Comparison of ENCODE assay signal across 8 cellular contexts in genomic region chr17:36948717-36949460, GRCh38. TPM values are rescaled to one million over a fixed set of nuclear protein-coding genes. Genes with fewer than 3 reads are reported as not detected.
DNase-seq lines count a peak whose midpoint lies in the region; ATAC-seq and TF ChIP-seq lines count a peak whose summit lies in the region.

AATF (plus strand) TSS chr17:36948954; CDS start chr17:36949126, 172 bp downstream.

- peak within 1 kb of the TSS; percentile 89 for H3K9ac ChIP-seq in Loucy (ENCODE audit: low read depth, low read length, poor library complexity, severe bottlenecking)

- peak; percentile 94 for ATAC-seq in RWPE2 (ENCODE audit: low read depth)
- ATAC-seq in natural killer cell treated with Interleukin-12 subunit alpha and Interleukin-12 subunit beta and Interleukin-15 and Interleukin-18, amount 100 ng/mL, for 72 hours, result peak; percentile 99 to 100

- peaks cover 37% of the 10 kb centered on the region for H3K27me3 Mint-ChIP-seq in activated T-helper 2 cell treated with anti-CD3 and anti-CD28 coated beads, Interferon-gamma antibody, Interleukin-2, Interleukin-4, amounts not matched to agents 10 μg/mL and 5 μg/mL and 100 μg/mL, durations not matched to agents 14 hours and 24 hours and 36 hours (ENCODE audit: low read depth)
- peaks cover 15 to 35% of the 10 kb centered on the region in 2 donors for H3K27me3 Mint-ChIP-seq in natural killer cell treated with Interleukin-12 subunit alpha and Interleukin-12 subunit beta and Interleukin-15 and Interleukin-18, amount 100 ng/mL, for 72 hours

- peak within 1 kb of the TSS; percentile 48 for H3K27ac ChIP-seq in RWPE2 (ENCODE audit: poor library complexity, severe bottlenecking)

- peaks cover 46% of the 10 kb centered on the region for H3K4me1 Mint-ChIP-seq in activated T-helper 2 cell treated with anti-CD3 and anti-CD28 coated beads, Interferon-gamma antibody, Interleukin-2, Interleukin-4, amounts not matched to agents 10 μg/mL and 5 μg/mL and 100 μg/mL, durations not matched to agents 14 hours and 24 hours and 36 hours (ENCODE audit: low read depth)
- peaks cover 44 to 48% of the 10 kb centered on the region in 2 donors for H3K4me1 Mint-ChIP-seq in natural killer cell treated with Interleukin-12 subunit alpha and Interleukin-12 subunit beta and Interleukin-15 and Interleukin-18, amount 100 ng/mL, for 72 hours (ENCODE audit: low read depth in 2 of 2)

- H3K27me3 ChIP-seq in H7 (ENCODE audit: control insufficient read depth, insufficient read depth, low read length) (peaks cover 46% of the 10 kb centered on the region), Loucy (ENCODE audit: insufficient read depth, low read length, poor library complexity, severe bottlenecking) (no peaks in the 10 kb centered on the region), RWPE2 (ENCODE audit: insufficient read depth, poor library complexity, severe bottlenecking) (peaks cover 42% of the 10 kb centered on the region)

- intact Hi-C loops in activated T-helper 2 cell treated with anti-CD3 and anti-CD28 coated beads, Interferon-gamma antibody, Interleukin-2, Interleukin-4, amounts not matched to agents 10 μg/mL and 5 μg/mL and 100 μg/mL, durations not matched to agents 14 hours and 24 hours and 36 hours (cut with micrococcal nuclease), result loop anchor here (1.0 to 5.0 kb wide), 3 partner anchors 78 to 793 kb away; no protein-coding TSS in a partner anchor

- no peaks in the 10 kb centered on the region for H3K9me2 ChIP-seq in Loucy (replicated peaks; ENCODE audit: low read depth, low read length)

- H3K36me3 Mint-ChIP-seq in activated T-helper 2 cell treated with anti-CD3 and anti-CD28 coated beads, Interferon-gamma antibody, Interleukin-2, Interleukin-4, amounts not matched to agents 10 μg/mL and 5 μg/mL and 100 μg/mL, durations not matched to agents 14 hours and 24 hours and 36 hours (ENCODE audit: low read depth), result peaks cover 42% of the 10 kb centered on the region
- peaks cover 26% of the 10 kb centered on the region for H3K36me3 Mint-ChIP-seq in natural killer cell treated with Interleukin-12 subunit alpha and Interleukin-12 subunit beta and Interleukin-15 and Interleukin-18, amount 100 ng/mL, for 72 hours

- H3K4me3 ChIP-seq in H7 (ENCODE audit: insufficient read depth, low read depth, low read length) (peak within 1 kb of the TSS; percentile 90), Loucy (ENCODE audit: low read length, poor library complexity, severe bottlenecking) (peak within 1 kb of the TSS; percentile 91), RWPE2 (ENCODE audit: severe bottlenecking) (peak within 1 kb of the TSS; percentile 85), fibroblast of mammary gland (ENCODE audit: control insufficient read depth, low read depth, low read length) (peak within 1 kb of the TSS; percentile 88)

- no peaks in the 10 kb centered on the region for H3K9me3 ChIP-seq in Loucy (ENCODE audit: insufficient read depth, low read depth, low read length)
- no peaks in the 10 kb centered on the region for H3K9me3 ChIP-seq in RWPE2 (ENCODE audit: severe bottlenecking)

- no peaks in the 10 kb centered on the region for H3F3A ChIP-seq in Loucy (ENCODE audit: low read depth)

- H3K9me3 Mint-ChIP-seq in activated T-helper 2 cell treated with anti-CD3 and anti-CD28 coated beads, Interferon-gamma antibody, Interleukin-2, Interleukin-4, amounts not matched to agents 10 μg/mL and 5 μg/mL and 100 μg/mL, durations not matched to agents 14 hours and 24 hours and 36 hours, result no peaks in the 10 kb centered on the region
- no peaks in the 10 kb centered on the region for H3K9me3 Mint-ChIP-seq in natural killer cell treated with Interleukin-12 subunit alpha and Interleukin-12 subunit beta and Interleukin-15 and Interleukin-18, amount 100 ng/mL, for 72 hours

- peaks cover 50% of the 10 kb centered on the region for H3K79me2 ChIP-seq in Loucy (ENCODE audit: insufficient read depth, low read length)

- peak within 1 kb of the TSS; percentile 90 for H3K4me3 Mint-ChIP-seq in activated T-helper 2 cell treated with anti-CD3 and anti-CD28 coated beads, Interferon-gamma antibody, Interleukin-2, Interleukin-4, amounts not matched to agents 10 μg/mL and 5 μg/mL and 100 μg/mL, durations not matched to agents 14 hours and 24 hours and 36 hours (ENCODE audit: low read depth)
- H3K4me3 Mint-ChIP-seq in natural killer cell treated with Interleukin-12 subunit alpha and Interleukin-12 subunit beta and Interleukin-15 and Interleukin-18, amount 100 ng/mL, for 72 hours, result peak within 1 kb of the TSS; percentile 94

- H3K4me2 ChIP-seq in Loucy (ENCODE audit: low read depth, low read length, poor library complexity, severe bottlenecking), result peak within 1 kb of the TSS; percentile 96

- peaks cover 47% of the 10 kb centered on the region for H4K20me1 ChIP-seq in Loucy (ENCODE audit: insufficient read depth, low read length, poor library complexity, severe bottlenecking)

- H3K36me3 ChIP-seq in H7 (replicated peaks; ENCODE audit: control insufficient read depth, insufficient read depth, low read length) (peaks cover 2% of the 10 kb centered on the region), Loucy (ENCODE audit: insufficient read depth, low read length) (peaks cover 13% of the 10 kb centered on the region; the same call in 1 of the 2 replicates), RWPE2 (ENCODE audit: low read depth) (peaks cover 39% of the 10 kb centered on the region)

- DNase-seq in ELF-1 (ENCODE audit: low read depth, low spot score) (peak; percentile 99), H7 (peak; percentile 98), RWPE2 (ENCODE audit: low spot score) (peak; percentile 94), fibroblast of mammary gland (ENCODE audit: low read depth) (peak; percentile 92)
- DNase-seq in activated T-helper 2 cell treated with anti-CD3 and anti-CD28 coated beads, Interferon-gamma antibody, Interleukin-2, Interleukin-4, amounts not matched to agents 10 μg/mL and 5 μg/mL and 100 μg/mL, durations not matched to agents 14 hours and 24 hours and 36 hours (ENCODE audit: low spot score), result peak; percentile 97
- DNase-seq in natural killer cell treated with Interleukin-12 subunit alpha and Interleukin-12 subunit beta and Interleukin-15 and Interleukin-18, amount 100 ng/mL, for 72 hours (ENCODE audit: low spot score), result peak; percentile 99
- DNase-seq in stimulated activated naive CD4-positive, alpha-beta T cell treated with Interleukin-2 at 50 U/mL for 16 hours (lab: John Stamatoyannopoulos, UW), result peak; percentile 93

- peaks cover 62% of the 10 kb centered on the region for H3K4me1 ChIP-seq in Loucy (ENCODE audit: insufficient read depth, low read length, poor library complexity, severe bottlenecking)
- H3K4me1 ChIP-seq in RWPE2 (ENCODE audit: insufficient read depth, poor library complexity, severe bottlenecking), result peaks cover 7% of the 10 kb centered on the region

- peak within 1 kb of the TSS; percentile 92 for H3K27ac Mint-ChIP-seq in activated T-helper 2 cell treated with anti-CD3 and anti-CD28 coated beads, Interferon-gamma antibody, Interleukin-2, Interleukin-4, amounts not matched to agents 10 μg/mL and 5 μg/mL and 100 μg/mL, durations not matched to agents 14 hours and 24 hours and 36 hours
- peak within 1 kb of the TSS; percentile 81 to 95 for H3K27ac Mint-ChIP-seq in natural killer cell treated with Interleukin-12 subunit alpha and Interleukin-12 subunit beta and Interleukin-15 and Interleukin-18, amount 100 ng/mL, for 72 hours

- peak within 1 kb of the TSS; percentile 99 for H2AFZ ChIP-seq in Loucy (ENCODE audit: low read length)

- no peak for TF ChIP-seq CTCF in Loucy (conservative IDR thresholded peaks at IDR 0.05; ENCODE audit: low read length)
- TF ChIP-seq CTCF in RWPE2 (IDR thresholded peaks at IDR 0.05; ENCODE audit: poor library complexity, severe bottlenecking), result no peak
- no peak for TF ChIP-seq CTCF in fibroblast of mammary gland (conservative IDR thresholded peaks at IDR 0.05; ENCODE audit: control insufficient read depth, insufficient read depth, low read depth, low read length)

RNA-seq across cellular contexts. Expression of gene AATF, which starts in this region (rescaled TPM):
- 65.4 and 74.7 TPM in 2 replicates for total RNA-seq in H7 (2014; rRNA removed; shearing (Covaris generic))
- 101 and 107 TPM in 2 replicates for total RNA-seq in activated T-helper 2 cell treated with anti-CD3 and anti-CD28 coated beads, Interferon-gamma antibody, Interleukin-2, Interleukin-4, amounts not matched to agents 10 μg/mL and 5 μg/mL and 100 μg/mL, durations not matched to agents 14 hours and 24 hours and 36 hours
- 100 to 1,000 TPM in 1 of 2 donors, 10 to 100 TPM in 1; 95.0 to 114 TPM for total RNA-seq in natural killer cell treated with Interleukin-12 subunit alpha and Interleukin-12 subunit beta and Interleukin-15 and Interleukin-18, amount 100 ng/mL, for 72 hours

Comparison
In these comparisons a context has a peak if more than half of its experiments do, and no peak if none do; other contexts are left out.
1. Peak in every context shown above with its lines: DNase-seq, ATAC-seq, H3K4me3 ChIP-seq and H3K27ac ChIP-seq.